Comparison of ENCODE assay signal across 16 cellular contexts in the genomic region with DNA sequence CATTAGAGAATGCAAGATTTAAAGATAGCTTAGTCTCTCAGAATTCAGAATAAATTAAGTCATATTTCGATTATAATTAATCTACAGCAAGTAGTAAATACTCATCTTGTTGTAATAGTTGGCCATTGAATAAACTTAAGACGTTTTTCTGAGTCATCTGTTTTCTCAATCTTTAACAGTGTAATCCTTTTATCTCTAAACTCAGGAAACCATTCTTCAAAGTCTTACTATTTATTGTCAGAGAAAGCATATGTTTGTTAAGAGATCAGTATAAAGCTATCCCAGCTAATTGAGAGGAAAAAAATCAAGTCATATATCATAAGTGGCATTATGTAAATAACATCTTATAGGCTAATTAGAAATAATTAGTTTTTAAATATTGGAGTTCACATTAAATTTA.
DNase-seq lines count a peak whose midpoint lies in the region; ATAC-seq and TF ChIP-seq lines count a peak whose summit lies in the region.
"Had no signal": no experiment of that assay in that cellular context is flagged by ENCODE, and none has a peak within 500 bp of the region (broad histone marks: within the 10 kb centered on the region; RNA-seq: fewer than 3 reads in every experiment).

No MANE protein-coding gene starts in this region.

- no peak for ATAC-seq in GM21619 (IDR thresholded peaks at IDR 0.05; ENCODE audit: unreplicated experiment)

- in situ Hi-C loops in KBM-7 (cut with MboI; ENCODE audit: low pct_unique_long_range_greater_than_20kb, low sequenced_read_pairs) = no loop called here

- H3K4me3 ChIP-seq in cardiac fibroblast (replicated peaks in 1 of 2; ENCODE audit: low read depth in 2 of 2, low read length in 2 of 2) = no peak overlapping the region

- DNase-seq in A172 (ENCODE audit: low spot score) = peak; percentile 28
- peak; percentile 43 for DNase-seq in HCEC 1CT
- peak; percentile 14 to 35 for DNase-seq in cardiac fibroblast (ENCODE audit: low read depth in 2 of 2)
- peak; percentile 5 for DNase-seq in foreskin melanocyte
- no peak for DNase-seq in occipital lobe (lab: John Stamatoyannopoulos, UW)
- no peak for DNase-seq in KBM-7
- DNase-seq in SHP77 (lab: John Stamatoyannopoulos, UW) = no peak
- DNase-seq: 8988T; BE2C; CD4-positive, CD25-positive, alpha-beta regulatory T cell; H9; NCI-H1417 treated with DMSO at 0.1 percent for 48 hours; NCI-H1930; NCI-H345; NCI-H524 treated with DMSO at 0.1 percent for 48 hours had no signal

- no peak for TF ChIP-seq CTCF in cardiac fibroblast (IDR thresholded peaks at IDR 0.05; ENCODE audit: low read depth, low read length)

Comparison
In these comparisons a context has a peak if more than half of its experiments do, and no peak if none do; other contexts are left out.
1. DNase-seq: peak in A172 (single experiment), HCEC 1CT (single experiment), cardiac fibroblast (2 of 2) and foreskin melanocyte (single experiment); none in occipital lobe (single experiment), KBM-7 (single experiment) and SHP77 (0 of 2).